Comparison of ENCODE assay signal across 10 cellular contexts in genomic region chr6:6820688-6821238, GRCh38.
A peak's percentile ranks its signal among the peaks of the same experiment; 100 is the strongest.
DNase-seq lines count a peak whose midpoint lies in the region; ATAC-seq and TF ChIP-seq lines count a peak whose summit lies in the region.
"Had no signal": no experiment of that assay in that cellular context is flagged by ENCODE, and none has a peak within 500 bp of the region (broad histone marks: within the 10 kb centered on the region; RNA-seq: fewer than 3 reads in every experiment).

No MANE protein-coding gene starts in this region.

- H3K9me3 Mint-ChIP-seq in T-helper 2 cell treated with Interferon-gamma antibody and Interleukin-4, amounts not matched to agents 5 μg/mL and 100 μg/mL, for 36 hours, result no peaks in the 10 kb centered on the region

- H3K4me3 ChIP-seq in Peyer's patch (no peak overlapping the region), upper lobe of right lung (no peak overlapping the region), WERI-Rb-1 (ENCODE audit: low read depth, low read length) (no peak overlapping the region)

- intact Hi-C loops in upper lobe of right lung (cut with DNase I), result no loop called here

- H3K36me3 ChIP-seq in Peyer's patch (no peaks in the 10 kb centered on the region), upper lobe of right lung (no peaks in the 10 kb centered on the region), WERI-Rb-1 (no peaks in the 10 kb centered on the region)

- DNase-seq in NCI-H1105 treated with DMSO at 0.1 percent for 48 hours (lab: John Stamatoyannopoulos, UW) (peak; percentile 78), Peyer's patch (peak in 2 of 3 donors; percentile 73 to 82), iPS-NIHi11 (ENCODE audit: low spot score) (peak; percentile 59), upper lobe of right lung (no peak), WERI-Rb-1 (no peak)
- DNase-seq in T-helper 2 cell treated with Interferon-gamma antibody and Interleukin-4, amounts not matched to agents 5 μg/mL and 100 μg/mL, for 36 hours (ENCODE audit: low spot score), result no peak
- DNase-seq: SHP77 treated with DMSO at 0.1 percent for 48 hours had no signal

- no peaks in the 10 kb centered on the region for H3K36me3 Mint-ChIP-seq in T-helper 2 cell treated with Interferon-gamma antibody and Interleukin-4, amounts not matched to agents 5 μg/mL and 100 μg/mL, for 36 hours (ENCODE audit: low read depth)

- peaks cover 22% of the 10 kb centered on the region for H3K27me3 Mint-ChIP-seq in T-helper 2 cell treated with Interferon-gamma antibody and Interleukin-4, amounts not matched to agents 5 μg/mL and 100 μg/mL, for 36 hours (ENCODE audit: low read depth)

- H3K9me3 ChIP-seq in Peyer's patch, result no peaks in the 10 kb centered on the region
- no peaks in the 10 kb centered on the region for H3K9me3 ChIP-seq in upper lobe of right lung
- H3K9me3 ChIP-seq in WERI-Rb-1 (ENCODE audit: severe bottlenecking), result no peaks in the 10 kb centered on the region

- H3K4me1 ChIP-seq in Peyer's patch (peaks cover 0 to 16% (median 0%) of the 10 kb centered on the region in 4 donors), upper lobe of right lung (no peaks in the 10 kb centered on the region)

- no peak overlapping the region for H3K4me3 Mint-ChIP-seq in T-helper 2 cell treated with Interferon-gamma antibody and Interleukin-4, amounts not matched to agents 5 μg/mL and 100 μg/mL, for 36 hours

- peak; percentile 10 for ATAC-seq in upper lobe of right lung
- ATAC-seq in HG02884 (IDR thresholded peaks at IDR 0.05; ENCODE audit: unreplicated experiment), result no peak
- ATAC-seq: left lobe of liver had no signal

- no peak for TF ChIP-seq POLR2A in Peyer's patch (IDR thresholded peaks at IDR 0.05)

- no peak overlapping the region for H3K27ac Mint-ChIP-seq in T-helper 2 cell treated with Interferon-gamma antibody and Interleukin-4, amounts not matched to agents 5 μg/mL and 100 μg/mL, for 36 hours
- H3K27ac Mint-ChIP-seq: progenitor cell of endocrine pancreas had no signal

- TF ChIP-seq CTCF in Peyer's patch (IDR thresholded peaks at IDR 0.05) (no peak), upper lobe of right lung (IDR thresholded peaks at IDR 0.05) (no peak), WERI-Rb-1 (IDR thresholded peaks at IDR 0.05; ENCODE audit: low read depth, low read length) (no peak)

- H3K27me3 ChIP-seq in Peyer's patch (no peaks in the 10 kb centered on the region), upper lobe of right lung (no peaks in the 10 kb centered on the region), WERI-Rb-1 (ENCODE audit: insufficient read depth, low read depth, severe bottlenecking) (no peaks in the 10 kb centered on the region)

- H3K4me1 Mint-ChIP-seq in T-helper 2 cell treated with Interferon-gamma antibody and Interleukin-4, amounts not matched to agents 5 μg/mL and 100 μg/mL, for 36 hours (ENCODE audit: low read depth), result peaks cover 6% of the 10 kb centered on the region

- H3K27ac ChIP-seq in Peyer's patch (peak overlapping the region in 3 of 4 donors; percentile 18 to 75 (median 24)), upper lobe of right lung (no peak overlapping the region), WERI-Rb-1 (no peak overlapping the region)

Comparison
In these comparisons a context has a peak if more than half of its experiments do, and no peak if none do; other contexts are left out.
1. DNase-seq: peak in NCI-H1105 treated with DMSO at 0.1 percent for 48 hours (single experiment), Peyer's patch (2 of 3) and iPS-NIHi11 (single experiment); none in upper lobe of right lung (single experiment), WERI-Rb-1 (single experiment) and T-helper 2 cell treated with Interferon-gamma antibody and Interleukin-4, amounts not matched to agents 5 μg/mL and 100 μg/mL, for 36 hours (single experiment).
2. H3K27ac ChIP-seq: peak in Peyer's patch (3 of 4); none in upper lobe of right lung (single experiment) and WERI-Rb-1 (single experiment).